ENCODE assay signal across 20 cellular contexts in genomic region chr13:111907341-111907880, GRCh38.
DNase-seq lines count a peak whose midpoint lies in the region; ATAC-seq and TF ChIP-seq lines count a peak whose summit lies in the region.
"Had no signal": no experiment of that assay in that cellular context is flagged by ENCODE, and none has a peak within 500 bp of the region (broad histone marks: within the 10 kb centered on the region; RNA-seq: fewer than 3 reads in every experiment).

No MANE protein-coding gene starts in this region.

- intact Hi-C loops in colonic mucosa (cut with DNase I) (no loop called here), vagina (cut with DNase I) (no loop called here)

- peak overlapping the region; percentile 6 for H2BK15ac ChIP-seq in neuronal stem cell (ENCODE audit: low read length)

- H3K27me3 Mint-ChIP-seq in activated T-cell treated with anti-CD3 and anti-CD28 coated beads, Interleukin-2, amount 50 U/mL, for 72 hours (ENCODE audit: low read depth), result no peaks in the 10 kb centered on the region
- H3K27me3 Mint-ChIP-seq in activated T-cell treated with anti-CD3 and anti-CD28 coated beads, Interleukin-2, amount 50 U/mL, for 24 hours, result no peaks in the 10 kb centered on the region
- H3K27me3 Mint-ChIP-seq: B cell had no signal

- WGBS in neuronal stem cell (ENCODE audit: extremely low coverage in 2 of 2, insufficient read length in 2 of 2, insufficient replicate concordance in 1 of 2), 2 donors, result no CpG with 5 or more reads among the region's 5 CpGs

- peak overlapping the region; percentile 14 for H3K14ac ChIP-seq in neuronal stem cell (ENCODE audit: low read length)

- no peak overlapping the region for H3K23ac ChIP-seq in neuronal stem cell (ENCODE audit: low read depth, low read length, poor library complexity)

- no peak overlapping the region for H3K9ac ChIP-seq in colonic mucosa (ENCODE audit: low read depth in 2 of 2, low read length in 2 of 2)
- no peak overlapping the region for H3K9ac ChIP-seq in neuronal stem cell (ENCODE audit: low read depth, low read length, poor library complexity)
- H3K9ac ChIP-seq: GM23248 had no signal

- no peaks in the 10 kb centered on the region for H3K27me3 ChIP-seq in colonic mucosa
- H3K27me3 ChIP-seq in neuronal stem cell (ENCODE audit: control insufficient read depth in 3 of 3, insufficient read depth in 3 of 3, low read depth in 1 of 3, low read length in 3 of 3), result peaks cover 0 to 17% (median 0%) of the 10 kb centered on the region in 3 experiments
- H3K27me3 ChIP-seq in vagina, result no peaks in the 10 kb centered on the region

- H3K4me3 ChIP-seq in colonic mucosa (no peak overlapping the region), neuronal stem cell (ENCODE audit: low read length in 2 of 2) (no peak overlapping the region), vagina (no peak overlapping the region)
- H3K4me3 ChIP-seq: GM23248 had no signal

- TF ChIP-seq POLR2A in vagina (IDR thresholded peaks at IDR 0.05), result no peak

- H3K18ac ChIP-seq in neuronal stem cell (ENCODE audit: low read length), result peak overlapping the region; percentile 71

- H3K27ac Mint-ChIP-seq in activated T-cell treated with anti-CD3 and anti-CD28 coated beads, Interleukin-2, amount 50 U/mL, for 72 hours, result peak overlapping the region; percentile 18
- H3K27ac Mint-ChIP-seq in activated T-cell treated with anti-CD3 and anti-CD28 coated beads, Interleukin-2, amount 50 U/mL, for 24 hours, result no peak overlapping the region
- H3K27ac Mint-ChIP-seq: B cell had no signal

- no peaks in the 10 kb centered on the region for H3K79me1 ChIP-seq in neuronal stem cell (ENCODE audit: low read depth, low read length)

- peaks cover 3% of the 10 kb centered on the region in 2 donors for H3K9me3 Mint-ChIP-seq in activated T-cell treated with anti-CD3 and anti-CD28 coated beads, Interleukin-2, amount 50 U/mL, for 72 hours
- peaks cover 2% of the 10 kb centered on the region for H3K9me3 Mint-ChIP-seq in activated T-cell treated with anti-CD3 and anti-CD28 coated beads, Interleukin-2, amount 50 U/mL, for 24 hours

- no peaks in the 10 kb centered on the region for H3K4me1 ChIP-seq in colonic mucosa
- H3K4me1 ChIP-seq in neuronal stem cell (ENCODE audit: control insufficient read depth in 2 of 2, insufficient read depth in 1 of 2, low read depth in 1 of 2, low read length in 2 of 2), result no peaks in the 10 kb centered on the region
- H3K4me1 ChIP-seq in vagina, result no peaks in the 10 kb centered on the region

- TF ChIP-seq CTCF in colonic mucosa (IDR thresholded peaks at IDR 0.05) (no peak), vagina (IDR thresholded peaks at IDR 0.05) (no peak)

- no peak overlapping the region for H2AFZ ChIP-seq in neuronal stem cell (ENCODE audit: low read length)
- H2AFZ ChIP-seq: GM23248 had no signal

- no peak overlapping the region for H2BK5ac ChIP-seq in neuronal stem cell (ENCODE audit: low read length)

- H3K9me3 ChIP-seq in colonic mucosa (no peaks in the 10 kb centered on the region), neuronal stem cell (replicated peaks in 1 of 2; ENCODE audit: control insufficient read depth in 2 of 2, insufficient read depth in 1 of 2, low read depth in 1 of 2, low read length in 2 of 2) (no peaks in the 10 kb centered on the region), vagina (no peaks in the 10 kb centered on the region)

- no peaks in the 10 kb centered on the region for H3K36me3 Mint-ChIP-seq in activated T-cell treated with anti-CD3 and anti-CD28 coated beads, Interleukin-2, amount 50 U/mL, for 72 hours (ENCODE audit: insufficient read depth in 2 of 2)
- no peaks in the 10 kb centered on the region for H3K36me3 Mint-ChIP-seq in activated T-cell treated with anti-CD3 and anti-CD28 coated beads, Interleukin-2, amount 50 U/mL, for 24 hours (ENCODE audit: low read depth)

- H4K91ac ChIP-seq in neuronal stem cell (ENCODE audit: low read depth, low read length, poor library complexity), result no peak overlapping the region

- no peak overlapping the region for H3K4me2 ChIP-seq in neuronal stem cell (ENCODE audit: insufficient read depth, low read length, poor library complexity, severe bottlenecking)

- no peak overlapping the region for H2AK5ac ChIP-seq in neuronal stem cell (ENCODE audit: low read depth, low read length)

- H3K36me3 ChIP-seq in colonic mucosa, result no peaks in the 10 kb centered on the region
- H3K36me3 ChIP-seq in neuronal stem cell (replicated peaks in 1 of 2; ENCODE audit: control insufficient read depth in 2 of 2, insufficient read depth in 2 of 2, low read length in 2 of 2), result no peaks in the 10 kb centered on the region
- no peaks in the 10 kb centered on the region for H3K36me3 ChIP-seq in vagina

- H3K4me1 Mint-ChIP-seq in activated T-cell treated with anti-CD3 and anti-CD28 coated beads, Interleukin-2, amount 50 U/mL, for 72 hours (ENCODE audit: low read depth), result no peaks in the 10 kb centered on the region
- H3K4me1 Mint-ChIP-seq in activated T-cell treated with anti-CD3 and anti-CD28 coated beads, Interleukin-2, amount 50 U/mL, for 24 hours (ENCODE audit: low read depth), result no peaks in the 10 kb centered on the region
- H3K4me1 Mint-ChIP-seq: B cell had no signal

- H3K4me3 Mint-ChIP-seq in activated T-cell treated with anti-CD3 and anti-CD28 coated beads, Interleukin-2, amount 50 U/mL, for 72 hours, result no peak overlapping the region
- no peak overlapping the region for H3K4me3 Mint-ChIP-seq in activated T-cell treated with anti-CD3 and anti-CD28 coated beads, Interleukin-2, amount 50 U/mL, for 24 hours
- H3K4me3 Mint-ChIP-seq: B cell had no signal

- no peak overlapping the region for H4K8ac ChIP-seq in neuronal stem cell (ENCODE audit: low read depth, low read length)

- no peak for DNase-seq in activated T-cell treated with anti-CD3 and anti-CD28 coated beads, Interleukin-2, amount 50 U/mL, for 72 hours
- DNase-seq in activated T-cell treated with anti-CD3 and anti-CD28 coated beads, Interleukin-2, amount 50 U/mL, for 24 hours, result no peak
- DNase-seq in colonic mucosa, result peak; percentile 4
- no peak for DNase-seq in neuronal stem cell (ENCODE audit: low spot score)
- DNase-seq in vagina (ENCODE audit: extremely low spot score in 2 of 2), result peak; percentile 71 to 91
- DNase-seq in T-helper 1 cell, result no peak
- DNase-seq: 8988T, DMS79 treated with DMSO at 0.1 percent for 48 hours, GM23248, HCEC 1CT, IMR-90, NCI-H1417 treated with DMSO at 0.1 percent for 48 hours, NCI-H187 treated with DMSO at 0.1 percent for 48 hours, NCI-H226, NCI-H524, NCI-H82, RPMI8226 had no signal

- H3K27ac ChIP-seq in colonic mucosa (no peak overlapping the region), neuronal stem cell (replicated peaks; ENCODE audit: low read length) (no peak overlapping the region), vagina (no peak overlapping the region)
- H3K27ac ChIP-seq: GM23248 had no signal

- H3K4ac ChIP-seq in neuronal stem cell (ENCODE audit: low read length), result no peak overlapping the region

- ATAC-seq in activated T-cell treated with anti-CD3 and anti-CD28 coated beads, Interleukin-2, amount 50 U/mL, for 72 hours (replicated peaks in 1 of 2), result no peak
- ATAC-seq in HG02852 (IDR thresholded peaks at IDR 0.05; ENCODE audit: unreplicated experiment) (no peak), GM21367 (IDR thresholded peaks at IDR 0.05; ENCODE audit: unreplicated experiment) (no peak)

- H2BK120ac ChIP-seq in neuronal stem cell (ENCODE audit: low read depth, low read length), result no peak overlapping the region

- H2BK12ac ChIP-seq in neuronal stem cell (ENCODE audit: low read length), result no peak overlapping the region

Comparison
In these comparisons a context has a peak if more than half of its experiments do, and no peak if none do; other contexts are left out.
1. DNase-seq: peak in colonic mucosa (single experiment) and vagina (2 of 2); none in activated T-cell treated with anti-CD3 and anti-CD28 coated beads, Interleukin-2, amount 50 U/mL, for 72 hours (0 of 2), activated T-cell treated with anti-CD3 and anti-CD28 coated beads, Interleukin-2, amount 50 U/mL, for 24 hours (single experiment), neuronal stem cell (single experiment) and T-helper 1 cell (0 of 5).